ENCODE assay signal across 35 cellular contexts in genomic region chr19:48127561-48127960, GRCh38.
"Had no signal": no experiment of that assay in that cellular context is flagged by ENCODE, and none has a peak within 500 bp of the region (broad histone marks: within the 10 kb centered on the region; RNA-seq: fewer than 3 reads in every experiment).

No MANE protein-coding gene starts in this region.

- DNase-seq: Karpas-422, Kasumi-1, MG63, MM.1S, MV-4-11, NCI-H1048, NCI-H1092, NCI-H1092 treated with DMSO at 0.1 percent for 48 hours, NCI-H1105, NCI-H1105 treated with DMSO at 0.1 percent for 48 hours, NCI-H1417, NCI-H1417 treated with DMSO at 0.1 percent for 48 hours, NCI-H1436, NCI-H1436 treated with DMSO at 0.1 percent for 48 hours, NCI-H146, NCI-H1694, NCI-H1694 treated with DMSO at 0.1 percent for 48 hours, NCI-H187, NCI-H187 treated with DMSO at 0.1 percent for 48 hours, NCI-H1930, NCI-H2029, NCI-H2029 treated with DMSO at 0.1 percent for 48 hours, NCI-H2081, NCI-H2081 treated with DMSO at 0.1 percent for 48 hours, NCI-H2107, NCI-H2171, NCI-H2171 treated with DMSO at 0.1 percent for 48 hours, NCI-H2227 treated with DMSO at 0.1 percent for 48 hours, NCI-H226, NCI-H345, NCI-H446, NCI-H446 treated with DMSO at 0.1 percent for 48 hours, NCI-H510A, NCI-H510A treated with DMSO at 0.1 percent for 48 hours, NCI-H524 had no signal

- H3K9me3 ChIP-seq: MG63 had no signal

- H3K4me3 ChIP-seq: MG63 had no signal

- H3K27me3 ChIP-seq: MG63 had no signal
